ENCODE assay signal across 12 cellular contexts in genomic region chr6:5162401-5162800, GRCh38.
DNase-seq lines count a peak whose midpoint lies in the region; ATAC-seq lines count a peak whose summit lies in the region.
"Had no signal": no experiment of that assay in that cellular context is flagged by ENCODE, and none has a peak within 500 bp of the region (broad histone marks: within the 10 kb centered on the region; RNA-seq: fewer than 3 reads in every experiment).

No MANE protein-coding gene starts in this region.

- H3K36me3 Mint-ChIP-seq in stimulated activated naive CD8-positive, alpha-beta T cell treated with anti-CD3 and anti-CD28 coated beads, Interleukin-15, Interleukin-2, amounts not matched to agents 100 ng/mL and 50 ng/mL, for 24 hours (ENCODE audit: low read depth): peaks cover 4% of the 10 kb centered on the region

- no peak overlapping the region for H3K4me3 Mint-ChIP-seq in stimulated activated naive CD8-positive, alpha-beta T cell treated with anti-CD3 and anti-CD28 coated beads, Interleukin-15, Interleukin-2, amounts not matched to agents 100 ng/mL and 50 ng/mL, for 24 hours
- H3K4me3 Mint-ChIP-seq: GM23338 had no signal

- H3K27ac Mint-ChIP-seq in stimulated activated naive CD8-positive, alpha-beta T cell treated with anti-CD3 and anti-CD28 coated beads, Interleukin-15, Interleukin-2, amounts not matched to agents 100 ng/mL and 50 ng/mL, for 24 hours: peak overlapping the region; percentile 63
- H3K27ac Mint-ChIP-seq: GM23338 had no signal

- peaks cover 4% of the 10 kb centered on the region for H3K4me1 Mint-ChIP-seq in stimulated activated naive CD8-positive, alpha-beta T cell treated with anti-CD3 and anti-CD28 coated beads, Interleukin-15, Interleukin-2, amounts not matched to agents 100 ng/mL and 50 ng/mL, for 24 hours (ENCODE audit: low read depth)

- H3K9me3 Mint-ChIP-seq in stimulated activated naive CD8-positive, alpha-beta T cell treated with anti-CD3 and anti-CD28 coated beads, Interleukin-15, Interleukin-2, amounts not matched to agents 100 ng/mL and 50 ng/mL, for 24 hours: no peaks in the 10 kb centered on the region
- H3K9me3 Mint-ChIP-seq: GM23338 had no signal

- no peaks in the 10 kb centered on the region for H3K27me3 Mint-ChIP-seq in stimulated activated naive CD8-positive, alpha-beta T cell treated with anti-CD3 and anti-CD28 coated beads, Interleukin-15, Interleukin-2, amounts not matched to agents 100 ng/mL and 50 ng/mL, for 24 hours

- DNase-seq in DMS53 (lab: John Stamatoyannopoulos, UW) (peak; percentile 22), DMS53 treated with DMSO at 0.1 percent for 48 hours (lab: John Stamatoyannopoulos, UW; ENCODE audit: unreplicated experiment) (no peak), NCI-H524 treated with DMSO at 0.1 percent for 48 hours (lab: John Stamatoyannopoulos, UW) (peak; percentile 78), NK-92 (lab: John Stamatoyannopoulos, UW; ENCODE audit: unreplicated experiment) (no peak), NCI-H526 (lab: John Stamatoyannopoulos, UW) (no peak)
- no peak for DNase-seq in stimulated activated naive CD8-positive, alpha-beta T cell treated with anti-CD3 and anti-CD28 coated beads, Interleukin-15, Interleukin-2, amounts not matched to agents 100 U/mL and 50 U/mL, for 24 hours
- DNase-seq: DND-41, GDM1, H7 had no signal

- no peak for ATAC-seq in stimulated activated naive CD8-positive, alpha-beta T cell treated with anti-CD3 and anti-CD28 coated beads, Interleukin-15, Interleukin-2, amounts not matched to agents 100 U/mL and 50 U/mL, for 24 hours
- no peak for ATAC-seq in HG02798 (IDR thresholded peaks at IDR 0.05; ENCODE audit: poor library complexity, unreplicated experiment)
- ATAC-seq: GM23338 had no signal

Comparison
In these comparisons a context has a peak if more than half of its experiments do, and no peak if none do; other contexts are left out.
1. DNase-seq: peak in DMS53 (single experiment) and NCI-H524 treated with DMSO at 0.1 percent for 48 hours (single experiment); none in DMS53 treated with DMSO at 0.1 percent for 48 hours (single experiment), stimulated activated naive CD8-positive, alpha-beta T cell treated with anti-CD3 and anti-CD28 coated beads, Interleukin-15, Interleukin-2, amounts not matched to agents 100 U/mL and 50 U/mL, for 24 hours (single experiment), NK-92 (single experiment) and NCI-H526 (0 of 2).